Comparison of ENCODE assay signal across 20 cellular contexts in the genomic region with DNA sequence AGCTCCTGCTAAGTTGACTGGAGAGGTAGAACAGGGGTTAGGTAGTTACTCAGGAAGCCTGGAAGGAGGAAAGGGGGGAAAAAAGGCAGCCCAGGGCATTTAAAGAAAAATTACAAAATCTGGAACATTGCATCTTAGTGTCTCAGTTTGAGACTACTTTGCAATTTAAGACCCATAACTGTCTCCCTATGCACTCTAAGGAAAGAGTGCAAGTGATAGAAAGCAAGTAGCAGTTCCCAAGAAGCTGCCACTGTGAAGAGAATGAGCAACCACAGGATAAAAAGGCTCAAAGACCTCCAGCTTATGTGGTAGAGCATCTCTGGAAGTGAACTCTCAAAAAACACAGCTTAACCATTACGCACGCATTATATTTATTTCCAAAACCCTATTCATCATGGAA.
A peak's percentile ranks its signal among the peaks of the same experiment; 100 is the strongest.
DNase-seq lines count a peak whose midpoint lies in the region; ATAC-seq lines count a peak whose summit lies in the region.
"Had no signal": no experiment of that assay in that cellular context is flagged by ENCODE, and none has a peak within 500 bp of the region (broad histone marks: within the 10 kb centered on the region; RNA-seq: fewer than 3 reads in every experiment).

No MANE protein-coding gene starts in this region.

- H3K4me3 ChIP-seq in HUES6 (ENCODE audit: low read depth, low read length), result peak overlapping the region; percentile 51; the same call in 1 of the 2 replicates

- H3K4me1 Mint-ChIP-seq in activated naive CD8-positive, alpha-beta T cell treated with anti-CD3 and anti-CD28 coated beads for 36 hours, result no peaks in the 10 kb centered on the region
- H3K4me1 Mint-ChIP-seq in activated naive CD8-positive, alpha-beta T cell treated with anti-CD3 and anti-CD28 coated beads, Interleukin-2, amount 50 U/mL, for 24 hours, result no peaks in the 10 kb centered on the region
- peaks cover 0 to 1% of the 10 kb centered on the region in 2 donors for H3K4me1 Mint-ChIP-seq in effector memory CD8-positive, alpha-beta T cell (ENCODE audit: low read depth in 2 of 2)
- no peaks in the 10 kb centered on the region for H3K4me1 Mint-ChIP-seq in stimulated activated memory B cell treated with anti-CD40 and anti-IgM and Interleukin-4, amounts not matched to agents 10 μg/mL and 1 μg/mL and 100 μg/mL, for 72 hours

- H3K36me3 ChIP-seq in HUES6 (ENCODE audit: control insufficient read depth, insufficient read depth, low read length), result no peaks in the 10 kb centered on the region
- H3K36me3 ChIP-seq: right lobe of liver had no signal

- H3K9ac ChIP-seq in HUES6 (ENCODE audit: low read length), result no peak overlapping the region

- DNase-seq in activated naive CD8-positive, alpha-beta T cell treated with anti-CD3 and anti-CD28 coated beads for 36 hours, result no peak
- DNase-seq in activated naive CD8-positive, alpha-beta T cell treated with anti-CD3 and anti-CD28 coated beads, Interleukin-2, amount 50 U/mL, for 24 hours, result no peak
- no peak for DNase-seq in effector memory CD8-positive, alpha-beta T cell
- DNase-seq in cortex of kidney (lab: John Stamatoyannopoulos, UW) (no peak), amniotic stem cell (lab: John Stamatoyannopoulos, UW) (no peak), NCI-H345 treated with DMSO at 0.1 percent for 48 hours (lab: John Stamatoyannopoulos, UW; ENCODE audit: unreplicated experiment) (no peak)
- DNase-seq: activated CD4-positive, alpha-beta T cell treated with anti-CD3 and anti-CD28 coated beads, Interleukin-2, amount 50 U/mL, for 1 hour; COR-L47; EL; Karpas-422; left cardiac atrium; NCI-H1105 treated with DMSO at 0.1 percent for 48 hours; NCI-H2171; NCI-H748 treated with DMSO at 0.1 percent for 48 hours; nucleus accumbens; PC-3; T1000 had no signal

- 0 out of 2 replicates have a peak, but pooled peaks cover 4% of the 10 kb centered on the region for H3K9me3 ChIP-seq in HUES6 (ENCODE audit: control insufficient read depth, insufficient read depth, low read depth, low read length)
- H3K9me3 ChIP-seq: right lobe of liver had no signal

- peaks cover 3% of the 10 kb centered on the region for H3K27me3 Mint-ChIP-seq in activated naive CD8-positive, alpha-beta T cell treated with anti-CD3 and anti-CD28 coated beads for 36 hours
- no peaks in the 10 kb centered on the region for H3K27me3 Mint-ChIP-seq in activated naive CD8-positive, alpha-beta T cell treated with anti-CD3 and anti-CD28 coated beads, Interleukin-2, amount 50 U/mL, for 24 hours
- peaks cover 0 to 5% of the 10 kb centered on the region in 2 donors for H3K27me3 Mint-ChIP-seq in effector memory CD8-positive, alpha-beta T cell
- H3K27me3 Mint-ChIP-seq in stimulated activated memory B cell treated with anti-CD40 and anti-IgM and Interleukin-4, amounts not matched to agents 10 μg/mL and 1 μg/mL and 100 μg/mL, for 72 hours, result no peaks in the 10 kb centered on the region

- no peaks in the 10 kb centered on the region for H3K27me3 ChIP-seq in HUES6 (ENCODE audit: control insufficient read depth, insufficient read depth, low read length)
- H3K27me3 ChIP-seq: right lobe of liver had no signal

- H3K27ac ChIP-seq in HUES6 (ENCODE audit: low read depth, low read length), result no peak overlapping the region
- H3K27ac ChIP-seq: right lobe of liver had no signal

- H3K27ac Mint-ChIP-seq in activated naive CD8-positive, alpha-beta T cell treated with anti-CD3 and anti-CD28 coated beads for 36 hours, result no peak overlapping the region
- no peak overlapping the region for H3K27ac Mint-ChIP-seq in activated naive CD8-positive, alpha-beta T cell treated with anti-CD3 and anti-CD28 coated beads, Interleukin-2, amount 50 U/mL, for 24 hours
- H3K27ac Mint-ChIP-seq in effector memory CD8-positive, alpha-beta T cell, result peak overlapping the region in 1 of 2 donors; percentile 67
- H3K27ac Mint-ChIP-seq in stimulated activated memory B cell treated with anti-CD40 and anti-IgM and Interleukin-4, amounts not matched to agents 10 μg/mL and 1 μg/mL and 100 μg/mL, for 72 hours, result no peak overlapping the region

- H3K36me3 Mint-ChIP-seq in activated naive CD8-positive, alpha-beta T cell treated with anti-CD3 and anti-CD28 coated beads for 36 hours, result no peaks in the 10 kb centered on the region
- no peaks in the 10 kb centered on the region for H3K36me3 Mint-ChIP-seq in activated naive CD8-positive, alpha-beta T cell treated with anti-CD3 and anti-CD28 coated beads, Interleukin-2, amount 50 U/mL, for 24 hours (ENCODE audit: low read depth)
- H3K36me3 Mint-ChIP-seq in effector memory CD8-positive, alpha-beta T cell (ENCODE audit: insufficient read depth), result peaks cover 4% of the 10 kb centered on the region
- H3K36me3 Mint-ChIP-seq in stimulated activated memory B cell treated with anti-CD40 and anti-IgM and Interleukin-4, amounts not matched to agents 10 μg/mL and 1 μg/mL and 100 μg/mL, for 72 hours, result no peaks in the 10 kb centered on the region

- no peak for ATAC-seq in activated naive CD8-positive, alpha-beta T cell treated with anti-CD3 and anti-CD28 coated beads, Interleukin-2, amount 50 U/mL, for 24 hours
- no peak for ATAC-seq in effector memory CD8-positive, alpha-beta T cell (replicated peaks)
- no peak for ATAC-seq in stimulated activated memory B cell treated with anti-CD40 and anti-IgM and Interleukin-4, amounts not matched to agents 10 μg/mL and 1 μg/mL and 100 μg/mL, for 72 hours
- ATAC-seq: left cardiac atrium had no signal

- peaks cover 6% of the 10 kb centered on the region for H3K4me1 ChIP-seq in HUES6 (ENCODE audit: control insufficient read depth, insufficient read depth, low read length)
- H3K4me1 ChIP-seq: right lobe of liver had no signal

- H3K9me3 Mint-ChIP-seq in activated naive CD8-positive, alpha-beta T cell treated with anti-CD3 and anti-CD28 coated beads for 36 hours, result peaks cover 4% of the 10 kb centered on the region
- H3K9me3 Mint-ChIP-seq in activated naive CD8-positive, alpha-beta T cell treated with anti-CD3 and anti-CD28 coated beads, Interleukin-2, amount 50 U/mL, for 24 hours, result peaks cover 4% of the 10 kb centered on the region
- H3K9me3 Mint-ChIP-seq in effector memory CD8-positive, alpha-beta T cell, result no peaks in the 10 kb centered on the region
- H3K9me3 Mint-ChIP-seq in stimulated activated memory B cell treated with anti-CD40 and anti-IgM and Interleukin-4, amounts not matched to agents 10 μg/mL and 1 μg/mL and 100 μg/mL, for 72 hours, result peaks cover 9% of the 10 kb centered on the region

- H3K4me3 Mint-ChIP-seq in activated naive CD8-positive, alpha-beta T cell treated with anti-CD3 and anti-CD28 coated beads for 36 hours, result peak overlapping the region; percentile 43
- no peak overlapping the region for H3K4me3 Mint-ChIP-seq in activated naive CD8-positive, alpha-beta T cell treated with anti-CD3 and anti-CD28 coated beads, Interleukin-2, amount 50 U/mL, for 24 hours
- H3K4me3 Mint-ChIP-seq in effector memory CD8-positive, alpha-beta T cell, result peak overlapping the region; percentile 17 to 42
- H3K4me3 Mint-ChIP-seq in stimulated activated memory B cell treated with anti-CD40 and anti-IgM and Interleukin-4, amounts not matched to agents 10 μg/mL and 1 μg/mL and 100 μg/mL, for 72 hours, result peak overlapping the region; percentile 66
